Comparison of ENCODE assay signal across 14 cellular contexts in genomic region chr2:111032721-111033532, GRCh38.
DNase-seq lines count a peak whose midpoint lies in the region; ATAC-seq, FAIRE-seq and TF ChIP-seq lines count a peak whose summit lies in the region.
"Had no signal": no experiment of that assay in that cellular context is flagged by ENCODE, and none has a peak within 500 bp of the region (broad histone marks: within the 10 kb centered on the region; RNA-seq: fewer than 3 reads in every experiment).

No MANE protein-coding gene starts in this region.

- H3K27me3 ChIP-seq in bronchial epithelial cell (ENCODE audit: control insufficient read depth, insufficient read depth, low read length) (no peaks in the 10 kb centered on the region), right lobe of liver (no peaks in the 10 kb centered on the region), H7 (ENCODE audit: control insufficient read depth, insufficient read depth, low read length) (no peaks in the 10 kb centered on the region)
- H3K27me3 ChIP-seq: spleen had no signal

- intact Hi-C loops in right lobe of liver (cut with DNase I): no loop called here
- intact Hi-C loops in sciatic nerve (cut with DNase I): no loop called here

- no peak for TF ChIP-seq POLR2A in right lobe of liver (IDR thresholded peaks at IDR 0.05)

- peak; percentile 81 to 97 (median 90) for ATAC-seq in right lobe of liver
- no peak for ATAC-seq in sciatic nerve

- H3K4me3 ChIP-seq in bronchial epithelial cell (ENCODE audit: low read depth, low read length): no peak overlapping the region
- no peak overlapping the region for H3K4me3 ChIP-seq in right lobe of liver
- no peak overlapping the region for H3K4me3 ChIP-seq in H7 (ENCODE audit: insufficient read depth, low read depth, low read length)
- H3K4me3 ChIP-seq: spleen had no signal

- TF ChIP-seq CTCF in bronchial epithelial cell (IDR thresholded peaks at IDR 0.05; ENCODE audit: insufficient read depth, low read length, severe bottlenecking): no peak
- TF ChIP-seq CTCF in right lobe of liver (IDR thresholded peaks at IDR 0.05): no peak

- DNase-seq in A172 (ENCODE audit: low spot score): peak; percentile 62
- peak; percentile 24 for DNase-seq in HS-5 (ENCODE audit: low read depth)
- peak; percentile 73 for DNase-seq in bronchial epithelial cell (ENCODE audit: low read depth)
- DNase-seq in right lobe of liver: peak in 2 of 3 donors; percentile 55 to 73
- DNase-seq in inferior parietal cortex (ENCODE audit: extremely low spot score): no peak
- no peak for DNase-seq in H7
- no peak for DNase-seq in COLO668 (lab: John Stamatoyannopoulos, UW; ENCODE audit: unreplicated experiment)
- DNase-seq in sciatic nerve (ENCODE audit: low spot score): no peak
- DNase-seq: activated CD4-positive, alpha-beta memory T cell treated with anti-CD3 and anti-CD28 coated beads, Interleukin-2, amount 10 ng/mL, durations not matched to agents 7 days and 5 days; AML-193; Kasumi-1; mesenchymal stem cell; NCI-H524; spleen had no signal

- H3K27ac ChIP-seq in right lobe of liver: no peak overlapping the region

- WGBS in right lobe of liver (ENCODE audit: insufficient coverage, low coverage, low lambda C conversion rate, missing lambda C conversion rate): 54% methylated on average over 5 of the region's 10 CpGs

- H3K9me3 ChIP-seq in right lobe of liver: no peaks in the 10 kb centered on the region

- peaks cover 0 to 9% (median 4%) of the 10 kb centered on the region in 4 donors for H3K4me1 ChIP-seq in right lobe of liver

- FAIRE-seq in bronchial epithelial cell (lab: Jason Lieb, UNC): no peak

- no peaks in the 10 kb centered on the region for H3K36me3 ChIP-seq in bronchial epithelial cell (ENCODE audit: control insufficient read depth, insufficient read depth, low read length)
- H3K36me3 ChIP-seq in right lobe of liver: no peaks in the 10 kb centered on the region
- no peaks in the 10 kb centered on the region for H3K36me3 ChIP-seq in H7 (replicated peaks; ENCODE audit: control insufficient read depth, insufficient read depth, low read length)
- H3K36me3 ChIP-seq: spleen had no signal

Comparison
In these comparisons a context has a peak if more than half of its experiments do, and no peak if none do; other contexts are left out.
1. DNase-seq: peak in A172 (single experiment), HS-5 (single experiment), bronchial epithelial cell (single experiment) and right lobe of liver (2 of 3); none in inferior parietal cortex (single experiment), H7 (single experiment), COLO668 (single experiment) and sciatic nerve (single experiment).